In the genomic region with DNA sequence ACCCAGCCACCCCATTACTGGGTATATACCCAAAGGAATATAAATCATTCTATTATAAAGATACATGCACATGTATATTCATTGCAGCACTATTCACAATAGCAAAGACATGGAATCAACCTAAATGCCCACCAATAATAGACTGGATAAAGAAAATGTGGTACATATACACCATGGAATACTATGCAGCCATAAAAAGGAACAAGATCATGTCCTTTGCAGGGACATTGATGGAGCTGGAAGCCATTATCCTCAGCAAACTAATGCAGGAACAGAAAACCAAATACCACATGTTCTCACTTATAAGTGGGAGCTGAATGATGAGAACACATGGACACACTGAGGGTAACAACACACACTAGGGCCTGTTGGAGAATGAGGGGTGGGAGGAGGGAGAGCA, we compare ENCODE assay signal across 8 cellular contexts. TPM values are rescaled to one million over a fixed set of nuclear protein-coding genes. Genes with fewer than 3 reads are reported as not detected.
"Had no signal": no experiment of that assay in that cellular context is flagged by ENCODE, and none has a peak within 500 bp of the region (broad histone marks: within the 10 kb centered on the region; RNA-seq: fewer than 3 reads in every experiment).

No MANE protein-coding gene starts in this region.

RNA-seq across cellular contexts. Expression of gene MYOT, which starts 14.5 kb away (rescaled TPM):
- total RNA-seq: OCI-LY7, PC-3, PC-9, RPMI7951, SJCRH30, SJSA1, T-cell had no signal

RNA-seq across cellular contexts. Expression of gene PKD2L2, which starts 36.1 kb away (rescaled TPM):
- total RNA-seq: OCI-LY7, PC-3, Peyer's patch, RPMI7951, SJCRH30, SJSA1, T-cell had no signal
